In the genomic region with DNA sequence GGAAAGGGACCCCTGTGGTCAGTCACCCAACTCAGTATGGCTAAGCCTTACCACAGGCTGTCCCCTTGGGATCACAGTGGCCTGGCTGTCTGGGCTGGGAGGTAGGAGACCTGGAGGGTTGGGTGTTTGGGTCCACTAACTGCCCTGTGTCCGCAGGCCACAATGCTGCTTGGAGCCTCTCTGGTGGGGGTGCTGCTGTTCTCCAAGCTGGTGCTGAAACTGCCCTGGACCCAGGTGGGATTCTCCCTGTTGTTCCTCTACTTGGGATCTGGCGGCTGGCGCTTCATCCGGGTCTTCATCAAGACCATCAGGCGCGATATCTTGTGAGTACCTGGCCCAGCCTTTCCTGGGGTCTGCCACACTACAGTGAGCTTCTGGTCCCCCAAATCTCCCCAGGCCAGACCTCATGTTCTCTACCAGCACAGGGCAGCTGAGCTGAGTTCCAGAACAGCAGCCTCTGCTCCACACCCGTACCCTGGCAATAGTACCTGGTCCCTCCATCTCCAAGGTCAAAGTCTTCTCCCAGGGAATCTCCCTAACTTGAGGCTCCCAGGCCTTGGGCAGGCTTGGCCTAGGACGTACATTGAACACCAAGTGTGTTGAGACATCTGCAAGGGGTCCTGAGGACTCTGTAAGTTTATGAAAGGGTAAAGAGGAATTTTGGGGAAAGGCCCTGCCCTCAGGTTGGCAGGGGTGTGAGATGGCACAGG, we compare ENCODE assay signal across 26 cellular contexts.
"Had no signal": no experiment of that assay in that cellular context is flagged by ENCODE, and none has a peak within 500 bp of the region (broad histone marks: within the 10 kb centered on the region; RNA-seq: fewer than 3 reads in every experiment).

No MANE protein-coding gene starts in this region.

- H3K9me3 Mint-ChIP-seq: activated CD8-positive, alpha-beta T cell treated with anti-CD3 and anti-CD28 coated beads for 36 hours; activated naive CD8-positive, alpha-beta T cell treated with anti-CD3 and anti-CD28 coated beads, Interleukin-2, amount 10 ng/mL, durations not matched to agents 7 days and 5 days; activated T-cell treated with anti-CD3 and anti-CD28 coated beads, Interleukin-2, amount 50 U/mL, for 72 hours; central memory CD8-positive, alpha-beta T cell; T-cell had no signal

- FAIRE-seq: bronchial epithelial cell had no signal

- H3K27ac ChIP-seq: adrenal gland, body of pancreas, WERI-Rb-1 had no signal

- H3K9me3 ChIP-seq: adrenal gland, body of pancreas, Peyer's patch had no signal

- H3K27ac Mint-ChIP-seq: activated CD8-positive, alpha-beta T cell treated with anti-CD3 and anti-CD28 coated beads for 36 hours; activated naive CD8-positive, alpha-beta T cell treated with anti-CD3 and anti-CD28 coated beads, Interleukin-2, amount 10 ng/mL, durations not matched to agents 7 days and 5 days; activated T-cell treated with anti-CD3 and anti-CD28 coated beads, Interleukin-2, amount 50 U/mL, for 72 hours; T-cell had no signal

- DNase-seq: activated CD4-positive, alpha-beta T cell treated with anti-CD3 and anti-CD28 coated beads for 4 hours; activated CD8-positive, alpha-beta memory T cell treated with anti-CD3 and anti-CD28 coated beads, Interleukin-2, amount 50 U/mL, for 4 hours; activated CD8-positive, alpha-beta T cell treated with anti-CD3 and anti-CD28 coated beads for 36 hours; activated naive CD4-positive, alpha-beta T cell treated with anti-CD3 and anti-CD28 coated beads, Interleukin-2, amount 50 U/mL, for 16 hours; activated naive CD8-positive, alpha-beta T cell treated with anti-CD3 and anti-CD28 coated beads, Interleukin-2, amount 10 ng/mL, durations not matched to agents 7 days and 5 days; activated T-cell treated with anti-CD3 and anti-CD28 coated beads, Interleukin-2, amount 50 U/mL, for 72 hours; adrenal gland; anterior cingulate cortex; body of pancreas; Kasumi-1; KBM-7; NCI-H1105 treated with DMSO at 0.1 percent for 48 hours; NCI-H1436 treated with DMSO at 0.1 percent for 48 hours; NCI-H187; NCI-H2081; NCI-H510A treated with DMSO at 0.1 percent for 48 hours; NCI-H69; NK-92 treated with Interleukin-12 subunit alpha and Interleukin-12 subunit beta, amount 100 ng/mL, for 24 hours; OCI-M1; Peyer's patch; SHP77 treated with DMSO at 0.1 percent for 48 hours; T-cell; WERI-Rb-1 had no signal

- H3K27me3 Mint-ChIP-seq: activated CD8-positive, alpha-beta T cell treated with anti-CD3 and anti-CD28 coated beads for 36 hours; activated naive CD8-positive, alpha-beta T cell treated with anti-CD3 and anti-CD28 coated beads, Interleukin-2, amount 10 ng/mL, durations not matched to agents 7 days and 5 days; central memory CD8-positive, alpha-beta T cell; T-cell had no signal

- ATAC-seq: activated CD4-positive, CD25-positive, alpha-beta regulatory T cell treated with anti-CD3 and anti-CD28 coated beads, Interleukin-2, amount 50 U/mL, for 24 hours; activated CD8-positive, alpha-beta T cell treated with anti-CD3 and anti-CD28 coated beads for 36 hours; activated T-cell treated with anti-CD3 and anti-CD28 coated beads, Interleukin-2, amount 50 U/mL, for 72 hours; body of pancreas; T-cell had no signal

- H3K27me3 ChIP-seq: adrenal gland, body of pancreas, Peyer's patch had no signal

- H3K4me3 ChIP-seq: adrenal gland, body of pancreas, Peyer's patch had no signal

- H3K36me3 Mint-ChIP-seq: activated naive CD8-positive, alpha-beta T cell treated with anti-CD3 and anti-CD28 coated beads, Interleukin-2, amount 10 ng/mL, durations not matched to agents 7 days and 5 days had no signal

- H3K4me3 Mint-ChIP-seq: activated CD8-positive, alpha-beta T cell treated with anti-CD3 and anti-CD28 coated beads for 36 hours; activated naive CD8-positive, alpha-beta T cell treated with anti-CD3 and anti-CD28 coated beads, Interleukin-2, amount 10 ng/mL, durations not matched to agents 7 days and 5 days; activated T-cell treated with anti-CD3 and anti-CD28 coated beads, Interleukin-2, amount 50 U/mL, for 72 hours; central memory CD8-positive, alpha-beta T cell; T-cell had no signal
